Comparison of ENCODE assay signal across 18 cellular contexts in the genomic region with DNA sequence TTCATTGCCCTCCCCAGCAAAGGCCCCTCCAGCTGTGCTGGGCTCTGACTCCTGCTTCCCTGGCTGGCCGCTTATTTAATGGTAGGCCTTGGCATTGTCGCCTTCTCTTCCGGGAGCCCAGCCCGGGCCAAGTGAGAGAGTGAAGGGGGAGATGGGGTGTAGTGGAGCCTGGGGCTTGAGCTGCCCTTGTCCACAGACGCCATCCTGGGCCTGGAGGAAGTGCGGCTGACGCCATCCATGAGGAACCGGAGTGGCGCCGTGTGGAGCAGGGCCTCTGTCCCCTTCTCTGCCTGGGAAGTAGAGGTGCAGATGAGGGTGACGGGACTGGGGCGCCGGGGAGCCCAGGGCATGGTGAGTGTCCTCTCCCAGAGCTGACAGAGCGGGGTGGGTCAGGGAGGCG. TPM values are rescaled to one million over a fixed set of nuclear protein-coding genes. Genes with fewer than 3 reads are reported as not detected.
DNase-seq lines count a peak whose midpoint lies in the region; ATAC-seq and TF ChIP-seq lines count a peak whose summit lies in the region.
"Had no signal": no experiment of that assay in that cellular context is flagged by ENCODE, and none has a peak within 500 bp of the region (broad histone marks: within the 10 kb centered on the region; RNA-seq: fewer than 3 reads in every experiment).

No MANE protein-coding gene starts in this region.

- H3K27me3 ChIP-seq in GM23338 (ENCODE audit: insufficient read depth) (no peaks in the 10 kb centered on the region), rectal smooth muscle tissue (ENCODE audit: control insufficient read depth, insufficient read depth, low read length) (no peaks in the 10 kb centered on the region)

- no peaks in the 10 kb centered on the region for H3K9me3 Mint-ChIP-seq in GM23338
- H3K9me3 Mint-ChIP-seq in activated T-helper 17 cell treated with anti-CD3 and anti-CD28 coated beads, Interleukin-2, amount 50 U/mL, for 72 hours: no peaks in the 10 kb centered on the region
- H3K9me3 Mint-ChIP-seq: HFFc6, IgD-negative memory B cell had no signal

- H3K79me2 ChIP-seq in GM23338 (replicated peaks; ENCODE audit: insufficient read depth): no peaks in the 10 kb centered on the region

- H3K27ac ChIP-seq in 22Rv1 (peak overlapping the region; percentile 75), GM23338 (ENCODE audit: low read depth) (no peak overlapping the region), rectal smooth muscle tissue (ENCODE audit: low read depth, low read length) (peak overlapping the region; percentile 43)

- H3K4me3 ChIP-seq in GM23338 (no peak overlapping the region), rectal smooth muscle tissue (ENCODE audit: low read length) (no peak overlapping the region)

- H3K36me3 ChIP-seq in GM23338 (ENCODE audit: insufficient read depth) (no peaks in the 10 kb centered on the region), rectal smooth muscle tissue (ENCODE audit: control insufficient read depth, insufficient read depth, low read length) (no peaks in the 10 kb centered on the region)

- H3K4me2 ChIP-seq in GM23338: no peak overlapping the region

- no peak overlapping the region for H3K4me3 Mint-ChIP-seq in GM23338
- H3K4me3 Mint-ChIP-seq in activated T-helper 17 cell treated with anti-CD3 and anti-CD28 coated beads, Interleukin-2, amount 50 U/mL, for 72 hours: no peak overlapping the region
- H3K4me3 Mint-ChIP-seq: HFFc6, IgD-negative memory B cell had no signal

- H3K4me1 Mint-ChIP-seq in GM23338: peaks cover 14% of the 10 kb centered on the region
- peaks cover 4% of the 10 kb centered on the region for H3K4me1 Mint-ChIP-seq in activated T-helper 17 cell treated with anti-CD3 and anti-CD28 coated beads, Interleukin-2, amount 50 U/mL, for 72 hours

- no peak overlapping the region for H3K27ac Mint-ChIP-seq in GM23338
- peak overlapping the region; percentile 79 for H3K27ac Mint-ChIP-seq in activated T-helper 17 cell treated with anti-CD3 and anti-CD28 coated beads, Interleukin-2, amount 50 U/mL, for 72 hours
- H3K27ac Mint-ChIP-seq: HFFc6, IgD-negative memory B cell had no signal

- peaks cover 3% of the 10 kb centered on the region; the same call in 1 of the 2 replicates for H3F3A ChIP-seq in GM23338 (replicated peaks; ENCODE audit: low read depth)

- no peaks in the 10 kb centered on the region; the same call in 2 of the 3 replicates for H3K36me3 Mint-ChIP-seq in GM23338 (ENCODE audit: low read depth)
- H3K36me3 Mint-ChIP-seq in activated T-helper 17 cell treated with anti-CD3 and anti-CD28 coated beads, Interleukin-2, amount 50 U/mL, for 72 hours (ENCODE audit: low read depth): no peaks in the 10 kb centered on the region
- H3K36me3 Mint-ChIP-seq: IgD-negative memory B cell had no signal

- no peaks in the 10 kb centered on the region for H3K9me2 ChIP-seq in GM23338 (ENCODE audit: insufficient read depth)

- TF ChIP-seq CTCF in 22Rv1 (IDR thresholded peaks at IDR 0.05) (no peak), GM23338 (conservative IDR thresholded peaks at IDR 0.05; ENCODE audit: low read depth in 2 of 2) (no peak)

- H3K4me1 ChIP-seq in GM23338 (ENCODE audit: insufficient read depth): 0 out of 2 replicates have a peak, but pooled peaks cover 7% of the 10 kb centered on the region
- H3K4me1 ChIP-seq in rectal smooth muscle tissue (ENCODE audit: control insufficient read depth, insufficient read depth, low read length): peaks cover 11% of the 10 kb centered on the region

- H2AFZ ChIP-seq in GM23338: 0 out of 2 replicates have a peak overlapping the region, but pooled peaks have one; percentile 56

- no peak overlapping the region for H3K9ac ChIP-seq in rectal smooth muscle tissue (ENCODE audit: low read length)

- ATAC-seq in GM23338 (no peak), HG03159 (IDR thresholded peaks at IDR 0.05; ENCODE audit: unreplicated experiment) (no peak)
- no peak for ATAC-seq in activated T-helper 17 cell treated with anti-CD3 and anti-CD28 coated beads, Interleukin-2, amount 50 U/mL, for 72 hours (replicated peaks)

- no peaks in the 10 kb centered on the region for H4K20me1 ChIP-seq in GM23338 (replicated peaks; ENCODE audit: insufficient read depth)

- H3K27me3 Mint-ChIP-seq in GM23338 (ENCODE audit: insufficient read depth, low read depth, poor library complexity): peaks cover 12% of the 10 kb centered on the region
- no peaks in the 10 kb centered on the region for H3K27me3 Mint-ChIP-seq in activated T-helper 17 cell treated with anti-CD3 and anti-CD28 coated beads, Interleukin-2, amount 50 U/mL, for 72 hours
- H3K27me3 Mint-ChIP-seq: IgD-negative memory B cell had no signal

- no peak for DNase-seq in GM23338 (ENCODE audit: low spot score)
- DNase-seq in activated effector memory CD4-positive, alpha-beta T cell treated with Interleukin-2 at 50 U/mL for 16 hours: no peak
- DNase-seq in NCI-H345 treated with DMSO at 0.1 percent for 48 hours (lab: John Stamatoyannopoulos, UW; ENCODE audit: unreplicated experiment): no peak
- DNase-seq: HFFc6, Karpas-422, MM.1S, NCI-H1092, NCI-H1436 treated with DMSO at 0.1 percent for 48 hours, NCI-H2029 treated with DMSO at 0.1 percent for 48 hours, OCI-M1 had no signal

TF ChIP-seq in GM23338, 12 proteins besides CTCF, POLR2A, EP300 and RAD21 (continues in another document):
- TF ChIP-seq POLR2AphosphoS5 (IDR thresholded peaks at IDR 0.05; ENCODE audit: low read depth): no peak
- no peak for TF ChIP-seq STAT1 (IDR thresholded peaks at IDR 0.05; ENCODE audit: unreplicated experiment)

RNA-seq across cellular contexts. Expression of gene LMAN1L, which starts 3.3 kb away (rescaled TPM):
- total RNA-seq in GM23338 (2014; rRNA removed; shearing (Covaris generic)): not detected in 2 replicates
- not detected in 2 replicates for polyA plus RNA-seq in GM23338 (2016; fragmentation: Nextera tagmentation; extraction: Ambion mirVana)
- total RNA-seq in activated T-helper 17 cell treated with anti-CD3 and anti-CD28 coated beads, Interleukin-2, amount 50 U/mL, for 72 hours: 1 to 10 TPM in 1 of 2 donors, under 1 TPM in 1; 0.82 to 1.6 TPM
- total RNA-seq: HFFc6, NCI-H460, RPMI7951 had no signal
- polyA plus RNA-seq: IgD-negative memory B cell had no signal

RNA-seq across cellular contexts. Expression of gene CPLX3, which starts 10.5 kb away (rescaled TPM):
- total RNA-seq in GM23338 (2014; rRNA removed; shearing (Covaris generic)): 0.62 and 0.66 TPM in 2 replicates
- 0.21 TPM in 1 of 2 replicates, not detected in the other for polyA plus RNA-seq in GM23338 (2016; fragmentation: Nextera tagmentation; extraction: Ambion mirVana)
- total RNA-seq in activated T-helper 17 cell treated with anti-CD3 and anti-CD28 coated beads, Interleukin-2, amount 50 U/mL, for 72 hours: under 1 TPM; 0.15 to 0.19 TPM
- total RNA-seq: H4, RPMI7951 had no signal
- polyA plus RNA-seq: IgD-negative memory B cell had no signal

RNA-seq across cellular contexts. Expression of gene ULK3, which starts 27.0 kb away (rescaled TPM):
- total RNA-seq in GM23338 (2014; rRNA removed; shearing (Covaris generic)): 32.6 and 35.4 TPM in 2 replicates
- 19.3 and 20.3 TPM in 2 replicates for polyA plus RNA-seq in GM23338 (2016; fragmentation: Nextera tagmentation; extraction: Ambion mirVana)
- total RNA-seq in activated T-helper 17 cell treated with anti-CD3 and anti-CD28 coated beads, Interleukin-2, amount 50 U/mL, for 72 hours: 10 to 100 TPM; 44.1 to 46.7 TPM

RNA-seq across cellular contexts. Expression of gene CSK, which starts 34.1 kb away (rescaled TPM):
- total RNA-seq in GM23338 (2014; rRNA removed; shearing (Covaris generic)): 27.5 and 29.9 TPM in 2 replicates
- polyA plus RNA-seq in GM23338 (2016; fragmentation: Nextera tagmentation; extraction: Ambion mirVana): 13.6 and 16.5 TPM in 2 replicates
- 100 to 1,000 TPM; 176 to 316 TPM for total RNA-seq in activated T-helper 17 cell treated with anti-CD3 and anti-CD28 coated beads, Interleukin-2, amount 50 U/mL, for 72 hours

RNA-seq across cellular contexts. Expression of gene SCAMP2, which starts 57.2 kb away (rescaled TPM):
- total RNA-seq in GM23338 (2014; rRNA removed; shearing (Covaris generic)): 51.3 and 64.9 TPM in 2 replicates
- 34.7 and 35.8 TPM in 2 replicates for polyA plus RNA-seq in GM23338 (2016; fragmentation: Nextera tagmentation; extraction: Ambion mirVana)
- total RNA-seq in activated T-helper 17 cell treated with anti-CD3 and anti-CD28 coated beads, Interleukin-2, amount 50 U/mL, for 72 hours: 100 to 1,000 TPM in 1 of 2 donors, 10 to 100 TPM in 1; 87.1 to 111 TPM
